ENCODE assay signal across 9 cellular contexts in the genomic region with DNA sequence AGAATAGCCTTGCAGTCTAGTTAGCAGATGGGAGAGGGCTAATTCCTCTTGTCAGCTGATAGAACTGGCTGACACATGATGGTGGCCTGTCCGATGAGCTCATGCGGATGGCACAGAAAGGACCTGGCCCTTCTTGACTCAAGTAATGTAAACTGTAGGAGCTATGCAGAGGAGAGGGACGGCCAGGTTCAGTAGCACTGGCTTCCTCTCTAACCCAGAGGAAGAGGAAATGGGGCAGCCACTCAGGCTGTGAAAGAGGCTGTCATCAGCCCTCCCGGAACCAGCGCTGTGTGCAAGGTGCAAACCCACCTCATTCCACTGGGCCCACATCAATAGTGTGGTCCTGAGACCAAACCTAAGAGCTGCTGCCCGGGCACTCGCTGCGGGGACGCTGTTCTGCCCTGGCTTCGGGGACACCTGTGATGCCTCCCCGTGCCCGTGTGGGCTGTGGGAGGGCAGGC. TPM values are rescaled to one million over a fixed set of nuclear protein-coding genes. Genes with fewer than 3 reads are reported as not detected.
DNase-seq lines count a peak whose midpoint lies in the region; ATAC-seq lines count a peak whose summit lies in the region.
"Had no signal": no experiment of that assay in that cellular context is flagged by ENCODE, and none has a peak within 500 bp of the region (broad histone marks: within the 10 kb centered on the region; RNA-seq: fewer than 3 reads in every experiment).

No MANE protein-coding gene starts in this region.

- DNase-seq in activated CD4-positive, alpha-beta memory T cell treated with anti-CD3 and anti-CD28 coated beads, Interleukin-2, amount 10 ng/mL, durations not matched to agents 7 days and 5 days = peak; percentile 79
- DNase-seq in stimulated activated CD8-positive, alpha-beta memory T cell treated with anti-CD3 and anti-CD28 coated beads, Interleukin-4, amount 100 ng/mL, for 48 hours = peak; percentile 61
- DNase-seq in SJCRH30 (no peak), nucleus accumbens (lab: John Stamatoyannopoulos, UW) (no peak), HPDE6-E6E7 (ENCODE audit: extremely low spot score) (no peak)
- DNase-seq: NCI-H2107 had no signal

- peak overlapping the region; percentile 73 for H3K4me3 Mint-ChIP-seq in activated CD4-positive, alpha-beta memory T cell treated with anti-CD3 and anti-CD28 coated beads, Interleukin-2, amount 10 ng/mL, durations not matched to agents 7 days and 5 days

- no peak overlapping the region for H3K27ac ChIP-seq in SJCRH30

- no peak overlapping the region for H3K4me3 ChIP-seq in SJCRH30

- H3K4me1 Mint-ChIP-seq in activated CD4-positive, alpha-beta memory T cell treated with anti-CD3 and anti-CD28 coated beads, Interleukin-2, amount 10 ng/mL, durations not matched to agents 7 days and 5 days = peaks cover 34% of the 10 kb centered on the region

- POLR2A ChIA-PET in activated CD4-positive, alpha-beta memory T cell treated with anti-CD3 and anti-CD28 coated beads, Interleukin-2, amount 10 ng/mL, durations not matched to agents 7 days and 5 days (lab: Charles Lee) = interaction anchor here (0.5 to 3.7 kb wide), 16 partner anchors 9 to 1312 kb away, joined by 3 to 44 read pairs (median 4); partner anchors contain the start of genes HAUS8, MYO9B, OCEL1 and USE1

- H3K27me3 ChIP-seq in SJCRH30 = no peaks in the 10 kb centered on the region

- peak overlapping the region; percentile 97 for H3K27ac Mint-ChIP-seq in activated CD4-positive, alpha-beta memory T cell treated with anti-CD3 and anti-CD28 coated beads, Interleukin-2, amount 10 ng/mL, durations not matched to agents 7 days and 5 days

- H3K36me3 Mint-ChIP-seq in activated CD4-positive, alpha-beta memory T cell treated with anti-CD3 and anti-CD28 coated beads, Interleukin-2, amount 10 ng/mL, durations not matched to agents 7 days and 5 days (ENCODE audit: low read depth) = peaks cover 58% of the 10 kb centered on the region

- peak; percentile 39 for ATAC-seq in HG02642 (IDR thresholded peaks at IDR 0.05; ENCODE audit: poor library complexity, unreplicated experiment)
- ATAC-seq in esophagus mucosa = peak; percentile 46
- no peak for ATAC-seq in HG03442 (IDR thresholded peaks at IDR 0.05; ENCODE audit: unreplicated experiment)

- H3K9me3 ChIP-seq in SJCRH30 (replicated peaks) = no peaks in the 10 kb centered on the region

- H3K9me3 Mint-ChIP-seq in activated CD4-positive, alpha-beta memory T cell treated with anti-CD3 and anti-CD28 coated beads, Interleukin-2, amount 10 ng/mL, durations not matched to agents 7 days and 5 days = no peaks in the 10 kb centered on the region

- no peaks in the 10 kb centered on the region for H3K27me3 Mint-ChIP-seq in activated CD4-positive, alpha-beta memory T cell treated with anti-CD3 and anti-CD28 coated beads, Interleukin-2, amount 10 ng/mL, durations not matched to agents 7 days and 5 days

- H3K36me3 ChIP-seq in SJCRH30 = peaks cover 24% of the 10 kb centered on the region

- CTCF ChIA-PET in activated CD4-positive, alpha-beta memory T cell treated with anti-CD3 and anti-CD28 coated beads, Interleukin-2, amount 10 ng/mL, durations not matched to agents 7 days and 5 days (lab: Charles Lee) = interaction anchor here (0.8 to 1.9 kb wide), 16 partner anchors 11 to 285 kb away, joined by 3 to 8 read pairs (median 5); partner anchors contain the start of genes BABAM1, MVB12A and USE1

- H3K4me1 ChIP-seq in SJCRH30 = no peaks in the 10 kb centered on the region

RNA-seq across cellular contexts. Expression of gene USE1, which starts 30.7 kb away (rescaled TPM):
- 10 to 100 TPM; 19.9 to 20.4 TPM for total RNA-seq in activated CD4-positive, alpha-beta memory T cell treated with anti-CD3 and anti-CD28 coated beads, Interleukin-2, amount 10 ng/mL, durations not matched to agents 7 days and 5 days
- total RNA-seq in esophagus mucosa = 21.7 TPM
- total RNA-seq in SJCRH30 (2014; rRNA removed; shearing (Covaris generic)) = 9.9 and 11.0 TPM in 2 replicates

RNA-seq across cellular contexts. Expression of gene OCEL1, which starts 41.6 kb away (rescaled TPM):
- total RNA-seq in activated CD4-positive, alpha-beta memory T cell treated with anti-CD3 and anti-CD28 coated beads, Interleukin-2, amount 10 ng/mL, durations not matched to agents 7 days and 5 days = 10 to 100 TPM; 20.9 to 22.6 TPM
- 13.3 TPM for total RNA-seq in esophagus mucosa
- 5.1 and 5.3 TPM in 2 replicates for total RNA-seq in SJCRH30 (2014; rRNA removed; shearing (Covaris generic))

Comparison
In these comparisons a context has a peak if more than half of its experiments do, and no peak if none do; other contexts are left out.
1. DNase-seq: peak in activated CD4-positive, alpha-beta memory T cell treated with anti-CD3 and anti-CD28 coated beads, Interleukin-2, amount 10 ng/mL, durations not matched to agents 7 days and 5 days (single experiment) and stimulated activated CD8-positive, alpha-beta memory T cell treated with anti-CD3 and anti-CD28 coated beads, Interleukin-4, amount 100 ng/mL, for 48 hours (single experiment); none in SJCRH30 (0 of 2), nucleus accumbens (0 of 56) and HPDE6-E6E7 (single experiment).